ENCODE assay signal across 8 cellular contexts in the genomic region with DNA sequence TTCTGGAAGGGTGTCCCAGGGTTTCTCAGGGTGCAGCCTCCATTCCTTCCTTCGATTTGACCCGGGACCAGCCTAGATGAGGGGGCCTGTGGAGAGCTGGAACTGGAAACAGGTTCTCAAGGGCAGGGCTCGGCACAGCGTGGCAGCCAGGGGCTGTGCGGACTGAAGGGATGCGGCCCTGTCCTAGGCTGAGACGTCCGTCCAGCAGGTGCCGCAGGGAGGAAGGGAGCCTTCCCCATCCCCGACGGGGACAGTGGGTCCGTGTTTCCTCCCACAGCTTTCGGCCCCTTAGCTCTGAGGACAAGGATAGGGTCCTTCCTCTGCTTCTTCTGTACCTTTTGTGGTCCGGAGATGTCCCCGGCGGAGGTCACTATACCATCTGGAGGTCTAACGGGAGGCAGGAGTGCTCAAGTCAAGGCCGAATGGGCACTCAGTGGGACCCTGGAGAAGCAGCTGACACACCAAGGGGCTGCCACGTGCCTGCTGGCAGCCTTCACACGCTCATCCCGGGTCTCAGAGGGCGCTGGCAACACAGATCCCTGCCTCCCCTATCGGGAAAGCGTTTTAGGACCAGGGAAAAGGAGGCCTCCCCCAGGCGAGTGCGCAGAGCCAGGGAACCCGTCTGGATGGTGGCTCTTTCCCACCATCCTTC. TPM values are rescaled to one million over a fixed set of nuclear protein-coding genes. Genes with fewer than 3 reads are reported as not detected.
DNase-seq lines count a peak whose midpoint lies in the region; ATAC-seq and TF ChIP-seq lines count a peak whose summit lies in the region.

No MANE protein-coding gene starts in this region.

- peak overlapping the region; percentile 21 to 79 (median 40) for H3K9ac ChIP-seq in skeletal muscle tissue (ENCODE audit: low read depth in 1 of 3, low read length in 3 of 3)

- H3K27ac ChIP-seq in heart right ventricle = peak overlapping the region; percentile 25 to 92 (median 80)
- H3K27ac ChIP-seq in skeletal muscle tissue (ENCODE audit: low read depth, low read length) = peak overlapping the region; percentile 13

- 34 to 40% methylated on average over 27 of the region's 27 CpGs for WGBS in heart right ventricle, 2 donors

- H3K9me3 ChIP-seq in heart right ventricle (no peaks in the 10 kb centered on the region), skeletal muscle tissue (ENCODE audit: control insufficient read depth in 3 of 3, low read length in 3 of 3) (no peaks in the 10 kb centered on the region)

- H3K27me3 ChIP-seq in heart right ventricle = no peaks in the 10 kb centered on the region
- no peaks in the 10 kb centered on the region for H3K27me3 ChIP-seq in skeletal muscle tissue (ENCODE audit: control insufficient read depth in 3 of 3, insufficient read depth in 3 of 3, low read length in 3 of 3)

- peaks cover 0 to 14% (median 8%) of the 10 kb centered on the region in 9 donors for H3K36me3 ChIP-seq in heart right ventricle
- peaks cover 19 to 27% (median 24%) of the 10 kb centered on the region in 3 donors for H3K36me3 ChIP-seq in skeletal muscle tissue (ENCODE audit: control insufficient read depth in 3 of 3, insufficient read depth in 3 of 3, low read length in 3 of 3)

- intact Hi-C loops in heart right ventricle (cut with DNase I) = loop anchor here (1.0 to 10.0 kb wide), 16 partner anchors 47 to 357 kb away; a partner anchor contains a TSS

- peaks cover 5 to 68% (median 39%) of the 10 kb centered on the region in 9 donors for H3K4me1 ChIP-seq in heart right ventricle
- H3K4me1 ChIP-seq in skeletal muscle tissue (ENCODE audit: control insufficient read depth in 3 of 3, insufficient read depth in 3 of 3, low read length in 3 of 3) = peaks cover 23 to 30% (median 28%) of the 10 kb centered on the region in 3 donors

- peak overlapping the region in 9 of 10 donors; percentile 15 to 55 (median 47) for H3K4me3 ChIP-seq in heart right ventricle
- H3K4me3 ChIP-seq in skeletal muscle tissue (ENCODE audit: low read length in 3 of 3) = peak overlapping the region; percentile 52 to 68 (median 65)

- peak in 3 of 9 donors; percentile 11 to 17 (median 12) for TF ChIP-seq CTCF in heart right ventricle (IDR thresholded peaks at IDR 0.05)

- ATAC-seq in heart right ventricle (peak; percentile 17 to 63 (median 48)), HG03565 (IDR thresholded peaks at IDR 0.05; ENCODE audit: unreplicated experiment) (no peak), HG03460 (IDR thresholded peaks at IDR 0.05; ENCODE audit: unreplicated experiment) (no peak)

- DNase-seq in NCI-H1436 (lab: John Stamatoyannopoulos, UW) (peak; percentile 11), NCI-H1436 treated with DMSO at 0.1 percent for 48 hours (lab: John Stamatoyannopoulos, UW) (no peak), NCI-H2029 (lab: John Stamatoyannopoulos, UW) (peak; percentile 11), heart right ventricle (peak in 1 of 2 donors; percentile 44)
- DNase-seq in activated effector memory CD4-positive, alpha-beta T cell treated with anti-CD3 and anti-CD28 coated beads, Interleukin-2, amount 50 U/mL, for 16 hours = peak; percentile 82

RNA-seq across cellular contexts. Expression of a gene that starts 49.9 kb away (rescaled TPM):
- 10 to 100 TPM; 10.9 to 16.8 (median 12.5) TPM for total RNA-seq in heart right ventricle
- polyA plus RNA-seq in heart right ventricle = 10 to 100 TPM; 11.0 to 14.7 TPM
- total RNA-seq in skeletal muscle tissue = 3.7 TPM

RNA-seq across cellular contexts. Expression of a gene that starts 50.1 kb away (rescaled TPM):
- 10 to 100 TPM; 25.7 to 34.6 (median 30.5) TPM for total RNA-seq in heart right ventricle
- polyA plus RNA-seq in heart right ventricle = 10 to 100 TPM; 34.2 to 66.2 TPM
- 32.9 TPM for total RNA-seq in skeletal muscle tissue

Comparison
In these comparisons a context has a peak if more than half of its experiments do, and no peak if none do; other contexts are left out.
1. ATAC-seq: peak in heart right ventricle (8 of 8); none in HG03565 (single experiment) and HG03460 (single experiment).